Comparison of ENCODE assay signal across 9 cellular contexts in the genomic region with DNA sequence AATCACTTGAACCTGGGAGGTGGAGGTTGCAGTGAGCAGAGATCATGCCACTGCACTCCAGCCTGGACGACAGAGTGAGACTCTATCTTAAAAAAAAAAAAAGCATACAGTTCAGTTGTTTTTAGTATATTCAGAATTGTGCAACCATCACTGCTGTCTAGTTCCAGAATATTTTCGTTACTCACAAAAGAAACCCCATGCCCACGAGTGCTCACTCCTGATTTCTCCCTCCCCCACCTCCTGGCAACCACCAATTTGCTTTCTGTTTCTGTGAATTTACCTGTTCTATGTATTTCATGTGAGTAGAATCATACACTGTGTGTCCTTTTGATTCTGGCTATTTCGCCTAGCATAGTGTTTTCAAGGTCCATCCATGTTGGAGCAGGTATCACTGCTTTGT. TPM values are rescaled to one million over a fixed set of nuclear protein-coding genes. Genes with fewer than 3 reads are reported as not detected.
DNase-seq lines count a peak whose midpoint lies in the region; ATAC-seq and TF ChIP-seq lines count a peak whose summit lies in the region.
"Had no signal": no experiment of that assay in that cellular context is flagged by ENCODE, and none has a peak within 500 bp of the region (broad histone marks: within the 10 kb centered on the region; RNA-seq: fewer than 3 reads in every experiment).

No MANE protein-coding gene starts in this region.

- TF ChIP-seq CTCF in fibroblast of villous mesenchyme (IDR thresholded peaks at IDR 0.05; ENCODE audit: insufficient read depth, low read depth, low read length) (no peak), GM23338 (conservative IDR thresholded peaks at IDR 0.05; ENCODE audit: low read depth in 2 of 2) (no peak)

- POLR2A ChIA-PET in activated CD8-positive, alpha-beta T cell treated with anti-CD3 and anti-CD28 coated beads, Interleukin-2, amount 10 ng/mL, durations not matched to agents 7 days and 5 days (lab: Charles Lee): interaction anchor here (0.6 to 2.4 kb wide), 7 partner anchors 9 to 420 kb away, joined by 3 to 30 read pairs (median 5); a partner anchor contains a TSS

- peak; percentile 50 to 59 for DNase-seq in activated CD4-positive, alpha-beta T cell treated with anti-CD3 and anti-CD28 coated beads for 4 hours
- no peak for DNase-seq in activated CD4-positive, alpha-beta T cell treated with anti-CD3 and anti-CD28 coated beads, Interleukin-2, amount 50 U/mL, for 1 hour
- DNase-seq in activated CD8-positive, alpha-beta T cell treated with anti-CD3 and anti-CD28 coated beads, Interleukin-2, amount 10 ng/mL, durations not matched to agents 7 days and 5 days: peak; percentile 50
- DNase-seq in fibroblast of villous mesenchyme (ENCODE audit: low read depth): peak; percentile 65
- peak in 1 of 2 donors; percentile 57 for DNase-seq in stimulated activated naive CD8-positive, alpha-beta T cell treated with anti-CD3 and anti-CD28 coated beads, Interleukin-15, amount 100 ng/mL, for 72 hours
- DNase-seq in hepatic stellate cell (ENCODE audit: low spot score): no peak
- DNase-seq in GM23338 (ENCODE audit: low spot score): no peak
- DNase-seq in GM03348 (ENCODE audit: low spot score): no peak
- DNase-seq: NCI-H1694 treated with DMSO at 0.1 percent for 48 hours had no signal

- H3K27ac Mint-ChIP-seq in activated CD8-positive, alpha-beta T cell treated with anti-CD3 and anti-CD28 coated beads, Interleukin-2, amount 10 ng/mL, durations not matched to agents 7 days and 5 days: peak overlapping the region; percentile 95
- peak overlapping the region; percentile 97 to 99 for H3K27ac Mint-ChIP-seq in stimulated activated naive CD8-positive, alpha-beta T cell treated with anti-CD3 and anti-CD28 coated beads, Interleukin-15, amount 100 ng/mL, for 72 hours
- H3K27ac Mint-ChIP-seq in GM23338: no peak overlapping the region; the same call in 1 of the 2 replicates

- peaks cover 5% of the 10 kb centered on the region; the same call in 1 of the 2 replicates for H4K20me1 ChIP-seq in GM23338 (replicated peaks; ENCODE audit: insufficient read depth)

- H3F3A ChIP-seq in GM23338 (replicated peaks; ENCODE audit: low read depth): 0 out of 2 replicates have a peak, but pooled peaks cover 3% of the 10 kb centered on the region

- peaks cover 27% of the 10 kb centered on the region for H3K36me3 Mint-ChIP-seq in activated CD8-positive, alpha-beta T cell treated with anti-CD3 and anti-CD28 coated beads, Interleukin-2, amount 10 ng/mL, durations not matched to agents 7 days and 5 days (ENCODE audit: low read depth)
- no peaks in the 10 kb centered on the region for H3K36me3 Mint-ChIP-seq in GM23338 (ENCODE audit: low read depth)

- peaks cover 17% of the 10 kb centered on the region for H3K4me1 ChIP-seq in GM23338 (ENCODE audit: insufficient read depth)

- H3K9me2 ChIP-seq in GM23338 (ENCODE audit: insufficient read depth): no peaks in the 10 kb centered on the region

- CTCF ChIA-PET in activated CD8-positive, alpha-beta T cell treated with anti-CD3 and anti-CD28 coated beads, Interleukin-2, amount 10 ng/mL, durations not matched to agents 7 days and 5 days (lab: Charles Lee): interaction anchor here (0.9 to 5.3 kb wide), 9 partner anchors 8 to 107 kb away, joined by 3 to 27 read pairs (median 8); no protein-coding TSS in a partner anchor

- peaks cover 84% of the 10 kb centered on the region for H3K4me1 Mint-ChIP-seq in activated CD8-positive, alpha-beta T cell treated with anti-CD3 and anti-CD28 coated beads, Interleukin-2, amount 10 ng/mL, durations not matched to agents 7 days and 5 days (ENCODE audit: low read depth)
- peaks cover 89% of the 10 kb centered on the region for H3K4me1 Mint-ChIP-seq in stimulated activated naive CD8-positive, alpha-beta T cell treated with anti-CD3 and anti-CD28 coated beads, Interleukin-15, amount 100 ng/mL, for 72 hours
- H3K4me1 Mint-ChIP-seq in GM23338: peaks cover 35% of the 10 kb centered on the region

- H2AFZ ChIP-seq in GM23338: no peak overlapping the region

- H3K9me3 Mint-ChIP-seq in activated CD8-positive, alpha-beta T cell treated with anti-CD3 and anti-CD28 coated beads, Interleukin-2, amount 10 ng/mL, durations not matched to agents 7 days and 5 days (ENCODE audit: insufficient read depth): no peaks in the 10 kb centered on the region
- no peaks in the 10 kb centered on the region for H3K9me3 Mint-ChIP-seq in stimulated activated naive CD8-positive, alpha-beta T cell treated with anti-CD3 and anti-CD28 coated beads, Interleukin-15, amount 100 ng/mL, for 72 hours
- no peaks in the 10 kb centered on the region for H3K9me3 Mint-ChIP-seq in GM23338

- H3K27ac ChIP-seq in GM23338 (ENCODE audit: low read depth): no peak overlapping the region

- ATAC-seq in activated CD8-positive, alpha-beta T cell treated with anti-CD3 and anti-CD28 coated beads, Interleukin-2, amount 10 ng/mL, durations not matched to agents 7 days and 5 days: no peak
- no peak for ATAC-seq in stimulated activated naive CD8-positive, alpha-beta T cell treated with anti-CD3 and anti-CD28 coated beads, Interleukin-15, amount 100 ng/mL, for 72 hours
- ATAC-seq in GM23338: no peak

- no peaks in the 10 kb centered on the region for H3K27me3 ChIP-seq in GM23338 (ENCODE audit: insufficient read depth)

- peak overlapping the region; percentile 54 for H3K4me3 Mint-ChIP-seq in activated CD8-positive, alpha-beta T cell treated with anti-CD3 and anti-CD28 coated beads, Interleukin-2, amount 10 ng/mL, durations not matched to agents 7 days and 5 days
- H3K4me3 Mint-ChIP-seq in stimulated activated naive CD8-positive, alpha-beta T cell treated with anti-CD3 and anti-CD28 coated beads, Interleukin-15, amount 100 ng/mL, for 72 hours: peak overlapping the region; percentile 78 to 79
- no peak overlapping the region for H3K4me3 Mint-ChIP-seq in GM23338

- H3K27me3 Mint-ChIP-seq in activated CD8-positive, alpha-beta T cell treated with anti-CD3 and anti-CD28 coated beads, Interleukin-2, amount 10 ng/mL, durations not matched to agents 7 days and 5 days (ENCODE audit: low read depth): no peaks in the 10 kb centered on the region
- no peaks in the 10 kb centered on the region for H3K27me3 Mint-ChIP-seq in stimulated activated naive CD8-positive, alpha-beta T cell treated with anti-CD3 and anti-CD28 coated beads, Interleukin-15, amount 100 ng/mL, for 72 hours
- peaks cover 10% of the 10 kb centered on the region for H3K27me3 Mint-ChIP-seq in GM23338 (ENCODE audit: insufficient read depth, low read depth, poor library complexity)

- H3K36me3 ChIP-seq in GM23338 (ENCODE audit: insufficient read depth): no peaks in the 10 kb centered on the region

- H3K4me3 ChIP-seq in fibroblast of villous mesenchyme (ENCODE audit: low read depth, low read length) (no peak overlapping the region), GM23338 (no peak overlapping the region)

- peaks cover 54% of the 10 kb centered on the region for H3K79me2 ChIP-seq in GM23338 (replicated peaks; ENCODE audit: insufficient read depth)

- no peak overlapping the region for H3K4me2 ChIP-seq in GM23338

RNA-seq across cellular contexts. Expression of a gene that starts 24.8 kb away (rescaled TPM):
- 10 to 100 TPM; 56.5 to 62.9 TPM for total RNA-seq in activated CD8-positive, alpha-beta T cell treated with anti-CD3 and anti-CD28 coated beads, Interleukin-2, amount 10 ng/mL, durations not matched to agents 7 days and 5 days
- 18.7 and 29.8 TPM in 2 replicates for total RNA-seq in fibroblast of villous mesenchyme
- total RNA-seq in GM23338 (2014; rRNA removed; shearing (Covaris generic)): 14.0 and 16.0 TPM in 2 replicates
- 3.8 and 4.2 TPM in 2 replicates for polyA plus RNA-seq in GM23338 (2016; fragmentation: Nextera tagmentation; extraction: Ambion mirVana)

Comparison
In these comparisons a context has a peak if more than half of its experiments do, and no peak if none do; other contexts are left out.
1. DNase-seq: peak in activated CD4-positive, alpha-beta T cell treated with anti-CD3 and anti-CD28 coated beads for 4 hours (2 of 2), activated CD8-positive, alpha-beta T cell treated with anti-CD3 and anti-CD28 coated beads, Interleukin-2, amount 10 ng/mL, durations not matched to agents 7 days and 5 days (single experiment) and fibroblast of villous mesenchyme (single experiment); none in activated CD4-positive, alpha-beta T cell treated with anti-CD3 and anti-CD28 coated beads, Interleukin-2, amount 50 U/mL, for 1 hour (single experiment), hepatic stellate cell (single experiment), GM23338 (single experiment) and GM03348 (single experiment).